In genomic region chr6:117482240-117483003, GRCh38 we compare ENCODE assay signal across 2 cellular contexts.
TF ChIP-seq lines count a peak whose summit lies in the region.

Gene DCBLD1 (plus strand): TSS chr6:117482674. CDS start chr6:117482782, 108 bp downstream.

TF ChIP-seq in IMR-90, 13 proteins besides CTCF, POLR2A, EP300 and RAD21 (continued from another document):
- TF ChIP-seq ELK1 (IDR thresholded peaks at IDR 0.05; ENCODE audit: borderline replicate concordance, low read depth, low read length), result no peak

TF ChIP-seq in SK-N-SH, 30 proteins besides CTCF, POLR2A, EP300 and RAD21 (continued from another document):
- peak; percentile 64 for TF ChIP-seq MAX (IDR thresholded peaks at IDR 0.05; ENCODE audit: low read depth)
- TF ChIP-seq IRF3 (IDR thresholded peaks at IDR 0.05; ENCODE audit: low read depth, low read length), result no peak
- peak; percentile 30; the same call in 1 of the 2 replicates for TF ChIP-seq ELF1 (IDR thresholded peaks at IDR 0.05)
- peak; percentile 54; the same call in 1 of the 2 replicates for TF ChIP-seq POLR2AphosphoS5 (IDR thresholded peaks at IDR 0.05; ENCODE audit: low read depth, low read length)
- TF ChIP-seq TAF1 (IDR thresholded peaks at IDR 0.05; ENCODE audit: borderline replicate concordance, low read depth, low read length), result peak; percentile 57
